12 cellular contexts compared by ENCODE assay signal in the genomic region with DNA sequence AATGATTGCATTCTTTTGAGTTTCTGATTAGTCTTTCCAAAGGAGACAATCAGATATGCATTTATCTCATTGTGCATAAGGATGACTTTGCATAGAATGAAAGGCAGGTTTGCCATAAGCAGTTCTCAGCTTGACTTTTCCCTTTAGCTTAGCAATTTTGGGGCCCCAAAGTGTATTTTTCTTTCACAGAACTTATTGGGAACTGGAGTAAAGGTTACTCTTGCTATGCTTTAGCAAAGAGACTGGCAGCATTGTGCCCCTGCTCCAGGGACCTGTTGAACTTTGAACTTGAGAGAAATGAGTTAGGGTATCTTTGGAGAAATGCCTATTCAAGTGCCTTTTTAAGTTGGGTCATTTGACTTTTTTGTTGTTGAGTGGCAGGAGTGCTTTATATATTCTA. TPM values are rescaled to one million over a fixed set of nuclear protein-coding genes. Genes with fewer than 3 reads are reported as not detected.
"Had no signal": no experiment of that assay in that cellular context is flagged by ENCODE, and none has a peak within 500 bp of the region (broad histone marks: within the 10 kb centered on the region; RNA-seq: fewer than 3 reads in every experiment).

No MANE protein-coding gene starts in this region.

- DNase-seq: GM23248, GOT3, H7, H9, HCEC 1CT, HFFc6 had no signal

- H3K9me3 ChIP-seq: HAP-1 had no signal

- H2AFZ ChIP-seq: GM23248, GM23338 had no signal

- ATAC-seq: GM23338, HCT116 had no signal

- FAIRE-seq: H1, H54 had no signal

- H3K27ac ChIP-seq: GM23248 had no signal

- H3K4me2 ChIP-seq: GM23338 had no signal

- H3K9ac ChIP-seq: GM23248 had no signal

- H3K4me3 ChIP-seq: GM23248, GM23338, HAP-1 had no signal

- H3K36me3 ChIP-seq: HAP-1 had no signal

RNA-seq across cellular contexts. Expression of a gene that starts 17.0 kb away (rescaled TPM):
- total RNA-seq: GM23248, GM23338, H1, H4, H7, H9, HFFc6 had no signal
- polyA plus RNA-seq: GM23248 had no signal

RNA-seq across cellular contexts. Expression of a gene that starts 33.6 kb away (rescaled TPM):
- total RNA-seq: GM23248, HFFc6 had no signal
- polyA plus RNA-seq: GM23248 had no signal
